ENCODE assay signal across 24 cellular contexts in the genomic region with DNA sequence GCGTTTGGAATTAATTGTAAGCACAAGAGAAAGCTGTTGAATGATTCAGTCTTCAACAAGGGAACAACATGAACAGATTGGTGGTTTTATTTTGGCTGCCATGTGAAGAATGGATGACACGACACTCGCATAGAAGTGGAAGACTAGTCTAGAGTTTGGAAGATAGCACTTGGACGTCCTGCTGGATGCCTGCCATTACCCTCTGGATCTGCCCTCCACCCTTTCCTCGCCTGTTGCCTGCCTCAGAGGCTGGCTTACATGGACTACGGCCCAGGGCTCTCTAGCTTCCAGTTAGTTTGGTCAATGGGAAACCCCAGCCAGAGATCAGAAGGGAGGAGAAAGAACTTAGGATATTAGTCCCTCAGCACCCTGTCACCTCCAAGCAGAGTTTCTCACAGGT.
"Had no signal": no experiment of that assay in that cellular context is flagged by ENCODE, and none has a peak within 500 bp of the region (broad histone marks: within the 10 kb centered on the region; RNA-seq: fewer than 3 reads in every experiment).

No MANE protein-coding gene starts in this region.

- H3K27ac Mint-ChIP-seq: activated CD4-positive, alpha-beta T cell treated with anti-CD3 and anti-CD28 coated beads, Interleukin-2, amount 10 ng/mL, durations not matched to agents 24 days and 14 days; activated naive CD4-positive, alpha-beta T cell treated with anti-CD3 and anti-CD28 coated beads, Interleukin-2, amount 50 U/mL, for 72 hours; activated naive CD8-positive, alpha-beta T cell treated with anti-CD3 and anti-CD28 coated beads, Interleukin-2, amount 50 U/mL, for 24 hours; T-helper 17 cell; WTC11 had no signal

- H3K4me1 ChIP-seq: ascending aorta, body of pancreas had no signal

- H3K27me3 Mint-ChIP-seq: activated CD4-positive, alpha-beta T cell treated with anti-CD3 and anti-CD28 coated beads, Interleukin-2, amount 10 ng/mL, durations not matched to agents 24 days and 14 days; activated naive CD8-positive, alpha-beta T cell treated with anti-CD3 and anti-CD28 coated beads, Interleukin-2, amount 50 U/mL, for 24 hours; T-helper 17 cell had no signal

- H3K4me3 Mint-ChIP-seq: activated CD4-positive, alpha-beta T cell treated with anti-CD3 and anti-CD28 coated beads, Interleukin-2, amount 10 ng/mL, durations not matched to agents 24 days and 14 days; activated naive CD8-positive, alpha-beta T cell treated with anti-CD3 and anti-CD28 coated beads, Interleukin-2, amount 50 U/mL, for 24 hours; activated T-cell treated with anti-CD3 and anti-CD28 coated beads, Interleukin-2, amount 50 U/mL, for 4 hours; T-helper 17 cell; WTC11 had no signal

- H3K4me1 Mint-ChIP-seq: activated naive CD8-positive, alpha-beta T cell treated with anti-CD3 and anti-CD28 coated beads, Interleukin-2, amount 50 U/mL, for 24 hours; T-helper 17 cell had no signal

- H3K9me3 ChIP-seq: ascending aorta, body of pancreas had no signal

- H3K4me3 ChIP-seq: ascending aorta, body of pancreas had no signal

- FAIRE-seq: RCC 7860 had no signal

- DNase-seq: activated CD4-positive, alpha-beta T cell treated with anti-CD3 and anti-CD28 coated beads for 1 hour; activated CD4-positive, alpha-beta T cell treated with anti-CD3 and anti-CD28 coated beads, Interleukin-2, amount 10 ng/mL, durations not matched to agents 24 days and 14 days; activated CD4-positive, alpha-beta T cell treated with anti-CD3 and anti-CD28 coated beads, Interleukin-2, amount 50 U/mL, for 48 hours; activated effector memory CD4-positive, alpha-beta T cell treated with anti-CD3 and anti-CD28 coated beads, Interleukin-2, amount 50 U/mL, for 16 hours; activated naive CD4-positive, alpha-beta T cell treated with Interleukin-2 at 50 U/mL for 16 hours; activated naive CD8-positive, alpha-beta T cell treated with anti-CD3 and anti-CD28 coated beads, Interleukin-2, amount 50 U/mL, for 24 hours; activated T-cell treated with anti-CD3 and anti-CD28 coated beads, Interleukin-2, amount 50 U/mL, for 4 hours; amniotic stem cell; body of pancreas; cerebellar nuclear complex; MM.1S; NCI-H1105; NCI-H1436; NCI-H1694 treated with DMSO at 0.1 percent for 48 hours; NCI-H2081; NCI-H524; PC-3; SIG-M5; T-helper 17 cell; T-helper 9 cell had no signal

- ATAC-seq: activated naive CD4-positive, alpha-beta T cell treated with anti-CD3 and anti-CD28 coated beads, Interleukin-2, amount 50 U/mL, for 72 hours; activated naive CD8-positive, alpha-beta T cell treated with anti-CD3 and anti-CD28 coated beads, Interleukin-2, amount 50 U/mL, for 24 hours; activated T-cell treated with anti-CD3 and anti-CD28 coated beads, Interleukin-2, amount 50 U/mL, for 4 hours; body of pancreas; PC-3; T-helper 17 cell; WTC11 had no signal

- H3K36me3 ChIP-seq: ascending aorta had no signal

- H3K9me3 Mint-ChIP-seq: activated naive CD8-positive, alpha-beta T cell treated with anti-CD3 and anti-CD28 coated beads, Interleukin-2, amount 50 U/mL, for 24 hours; activated T-cell treated with anti-CD3 and anti-CD28 coated beads, Interleukin-2, amount 50 U/mL, for 4 hours had no signal

- H3K27ac ChIP-seq: ascending aorta, body of pancreas had no signal

- H3K27me3 ChIP-seq: ascending aorta, body of pancreas had no signal
